In genomic region chr19:55536951-55537740, GRCh38 we compare ENCODE assay signal across 16 cellular contexts. TPM values are rescaled to one million over a fixed set of nuclear protein-coding genes. Genes with fewer than 3 reads are reported as not detected.
DNase-seq lines count a peak whose midpoint lies in the region; ATAC-seq, FAIRE-seq and TF ChIP-seq lines count a peak whose summit lies in the region.
"Had no signal": no experiment of that assay in that cellular context is flagged by ENCODE, and none has a peak within 500 bp of the region (broad histone marks: within the 10 kb centered on the region; RNA-seq: fewer than 3 reads in every experiment).

TSS of gene SBK2 (minus strand) at chr19:55537133. CDS start at chr19:55536294, 839 bp downstream.

- H3K27me3 Mint-ChIP-seq in endodermal cell (ENCODE audit: insufficient read depth): peaks cover 9% of the 10 kb centered on the region
- H3K27me3 Mint-ChIP-seq in neural crest cell (ENCODE audit: low read depth): no peaks in the 10 kb centered on the region
- H3K27me3 Mint-ChIP-seq: activated naive CD4-positive, alpha-beta T cell treated with anti-CD3 and anti-CD28 coated beads, Interleukin-2, amount 50 U/mL, for 24 hours had no signal

- TF ChIP-seq CTCF in GM06990 (IDR thresholded peaks at IDR 0.05; ENCODE audit: insufficient read depth, low read length, poor library complexity, severe bottlenecking): peak; percentile 15
- no peak for TF ChIP-seq CTCF in NB4 (IDR thresholded peaks at IDR 0.05; ENCODE audit: low read depth, low read length)
- peak; percentile 82 for TF ChIP-seq CTCF in endodermal cell (conservative IDR thresholded peaks at IDR 0.05)
- peak; percentile 29 for TF ChIP-seq CTCF in neural crest cell (conservative IDR thresholded peaks at IDR 0.05)
- TF ChIP-seq CTCF in vagina (IDR thresholded peaks at IDR 0.05): no peak
- no peak for TF ChIP-seq CTCF in tibial artery (IDR thresholded peaks at IDR 0.05)

- intact Hi-C loops in vagina (cut with DNase I) (no loop called here), tibial artery (cut with DNase I; ENCODE audit: low total_unique reads) (no loop called here)

- WGBS in endodermal cell (ENCODE audit: insufficient coverage in 1 of 2, insufficient read length in 1 of 2), 2 experiments: 32 to 33% methylated on average over 5 to 14 of the region's 14 CpGs

- no peak within 1 kb of the TSS for H3K27ac ChIP-seq in endodermal cell (ENCODE audit: low read depth, low read length)
- H3K27ac ChIP-seq in vagina: no peak within 1 kb of the TSS
- no peak within 1 kb of the TSS for H3K27ac ChIP-seq in tibial artery
- H3K27ac ChIP-seq: HL-60, upper lobe of right lung had no signal

- ATAC-seq in GM21367 (IDR thresholded peaks at IDR 0.05; ENCODE audit: unreplicated experiment): no peak

- H3K27me3 ChIP-seq in GM06990 (replicated peaks; ENCODE audit: control insufficient read depth, insufficient read depth, low read length) (no peaks in the 10 kb centered on the region), endodermal cell (ENCODE audit: control insufficient read depth, insufficient read depth, low read length, poor library complexity, severe bottlenecking) (no peaks in the 10 kb centered on the region), vagina (no peaks in the 10 kb centered on the region), tibial artery (peaks cover 0 to 39% of the 10 kb centered on the region in 2 donors)
- H3K27me3 ChIP-seq: upper lobe of right lung had no signal

- H3K36me3 ChIP-seq in GM06990 (ENCODE audit: control insufficient read depth, insufficient read depth, low read length): no peaks in the 10 kb centered on the region
- no peaks in the 10 kb centered on the region for H3K36me3 ChIP-seq in endodermal cell (ENCODE audit: control insufficient read depth, insufficient read depth, low read length)
- no peaks in the 10 kb centered on the region for H3K36me3 ChIP-seq in vagina
- no peaks in the 10 kb centered on the region for H3K36me3 ChIP-seq in tibial artery
- H3K36me3 ChIP-seq: upper lobe of right lung had no signal

- TF ChIP-seq POLR2A in NB4 (IDR thresholded peaks at IDR 0.05; ENCODE audit: extremely low read depth, insufficient read length) (no peak), vagina (IDR thresholded peaks at IDR 0.05) (no peak), GM12891 (IDR thresholded peaks at IDR 0.05; ENCODE audit: low read depth, low read length) (no peak)

- H3K9me3 Mint-ChIP-seq in endodermal cell (no peaks in the 10 kb centered on the region), neural crest cell (no peaks in the 10 kb centered on the region)
- H3K9me3 Mint-ChIP-seq: activated naive CD4-positive, alpha-beta T cell treated with anti-CD3 and anti-CD28 coated beads, Interleukin-2, amount 50 U/mL, for 24 hours had no signal

- H3K9me3 ChIP-seq in endodermal cell (ENCODE audit: control insufficient read depth, low read length) (no peaks in the 10 kb centered on the region), vagina (no peaks in the 10 kb centered on the region), tibial artery (no peaks in the 10 kb centered on the region)
- H3K9me3 ChIP-seq: upper lobe of right lung had no signal

- H3K4me1 ChIP-seq in endodermal cell (ENCODE audit: control insufficient read depth, insufficient read depth, low read length) (no peaks in the 10 kb centered on the region), vagina (no peaks in the 10 kb centered on the region), tibial artery (no peaks in the 10 kb centered on the region)
- H3K4me1 ChIP-seq: upper lobe of right lung had no signal

- H3K4me1 Mint-ChIP-seq in endodermal cell (no peaks in the 10 kb centered on the region), neural crest cell (no peaks in the 10 kb centered on the region)
- H3K4me1 Mint-ChIP-seq: activated naive CD4-positive, alpha-beta T cell treated with anti-CD3 and anti-CD28 coated beads, Interleukin-2, amount 50 U/mL, for 24 hours had no signal

- peak within 1 kb of the TSS; percentile 77 for H3K27ac Mint-ChIP-seq in endodermal cell
- no peak within 1 kb of the TSS for H3K27ac Mint-ChIP-seq in neural crest cell (ENCODE audit: unreplicated experiment)
- H3K27ac Mint-ChIP-seq: activated naive CD4-positive, alpha-beta T cell treated with anti-CD3 and anti-CD28 coated beads, Interleukin-2, amount 50 U/mL, for 24 hours had no signal

- peak within 1 kb of the TSS; percentile 39 for H3K4me3 Mint-ChIP-seq in endodermal cell
- H3K4me3 Mint-ChIP-seq in neural crest cell: no peak within 1 kb of the TSS
- H3K4me3 Mint-ChIP-seq: activated naive CD4-positive, alpha-beta T cell treated with anti-CD3 and anti-CD28 coated beads, Interleukin-2, amount 50 U/mL, for 24 hours had no signal

- H3K9ac ChIP-seq in endodermal cell (ENCODE audit: extremely low read depth, low read length, poor library complexity, severe bottlenecking): no peak within 1 kb of the TSS

- DNase-seq in GM06990 (ENCODE audit: extremely low read depth, insufficient read length) (no peak), NB4 (ENCODE audit: low read depth) (peak; percentile 14), endodermal cell (peak; percentile 96), neural crest cell (ENCODE audit: low read depth, low spot score) (peak; percentile 48), vagina (ENCODE audit: extremely low spot score in 2 of 2) (no peak), tibial artery (no peak), GM12891 (ENCODE audit: insufficient read length, low spot score) (no peak)
- DNase-seq: activated CD4-positive, CD25-positive, alpha-beta regulatory T cell treated with anti-CD3 and anti-CD28 coated beads, Interleukin-2, amount 50 U/mL, for 72 hours; DND-41; kidney; upper lobe of right lung had no signal

- no peak for FAIRE-seq in GM12891 (lab: Jason Lieb, UNC)
- FAIRE-seq: endothelial cell of umbilical vein, kidney had no signal

- no peaks in the 10 kb centered on the region for H3K36me3 Mint-ChIP-seq in endodermal cell (ENCODE audit: low read depth)
- H3K36me3 Mint-ChIP-seq in neural crest cell (ENCODE audit: low read depth): no peaks in the 10 kb centered on the region
- H3K36me3 Mint-ChIP-seq: activated naive CD4-positive, alpha-beta T cell treated with anti-CD3 and anti-CD28 coated beads, Interleukin-2, amount 50 U/mL, for 24 hours had no signal

- H3K4me3 ChIP-seq in GM06990 (replicated peaks; ENCODE audit: low read depth, low read length) (no peak within 1 kb of the TSS), NB4 (ENCODE audit: low read depth, low read length) (no peak within 1 kb of the TSS), endodermal cell (ENCODE audit: low read length) (no peak within 1 kb of the TSS), vagina (no peak within 1 kb of the TSS), tibial artery (no peak within 1 kb of the TSS)
- H3K4me3 ChIP-seq: upper lobe of right lung had no signal

TF ChIP-seq in GM12891, 5 proteins besides CTCF, POLR2A, EP300 and RAD21:
- no peak for TF ChIP-seq POU2F2 (IDR thresholded peaks at IDR 0.05; ENCODE audit: low read depth, low read length)
- no peak for TF ChIP-seq PAX5 (IDR thresholded peaks at IDR 0.05; ENCODE audit: insufficient read depth, low read length, severe bottlenecking)
- TF ChIP-seq SPI1 (IDR thresholded peaks at IDR 0.05; ENCODE audit: low read depth, low read length): no peak
- no peak for TF ChIP-seq POLR2AphosphoS5 (IDR thresholded peaks at IDR 0.05; ENCODE audit: low read depth, low read length)
- TF ChIP-seq TAF1 (IDR thresholded peaks at IDR 0.05; ENCODE audit: low read depth, low read length): no peak

RNA-seq across cellular contexts. Expression of gene SBK2, which starts in this region (rescaled TPM):
- total RNA-seq in endodermal cell (1 to 10 TPM; 3.3 to 6.6 TPM), neural crest cell (not detected in 2 replicates), vagina (not detected)
- polyA plus RNA-seq in endodermal cell (2013, experiment 1 of 2): 1.6 TPM
- 2.5 TPM for polyA plus RNA-seq in endodermal cell (2013, experiment 2 of 2)
- polyA plus RNA-seq in GM12891 (2012; ENCODE audit: low read depth, missing spikeins): not detected
- total RNA-seq: endothelial cell of umbilical vein, kidney, RPMI7951, upper lobe of right lung had no signal
- polyA plus RNA-seq: endothelial cell of umbilical vein had no signal

Comparison
In these comparisons a context has a peak if more than half of its experiments do, and no peak if none do; other contexts are left out.
1. Peak in DNase-seq in neural crest cell; RNA of the gene not detected or under 1 TPM.
2. DNase-seq: peak in NB4 (single experiment) and endodermal cell (single experiment); none in GM06990 (single experiment), vagina (0 of 2), tibial artery (0 of 2) and GM12891 (single experiment).
3. CTCF ChIP-seq: peak in GM06990 (single experiment), endodermal cell (single experiment) and neural crest cell (single experiment); none in NB4 (single experiment), vagina (0 of 3) and tibial artery (0 of 2).